8 cellular contexts compared by ENCODE assay signal in genomic region chr20:32018269-32019155, GRCh38. TPM values are rescaled to one million over a fixed set of nuclear protein-coding genes. Genes with fewer than 3 reads are reported as not detected.
DNase-seq lines count a peak whose midpoint lies in the region; ATAC-seq, FAIRE-seq and TF ChIP-seq lines count a peak whose summit lies in the region.

No MANE protein-coding gene starts in this region.

- H3K79me2 ChIP-seq in astrocyte (ENCODE audit: insufficient read depth, low read length): no peaks in the 10 kb centered on the region
- no peaks in the 10 kb centered on the region for H3K79me2 ChIP-seq in keratinocyte (ENCODE audit: control insufficient read depth, insufficient read depth, low read length)

- peaks cover 48% of the 10 kb centered on the region for H3K27me3 Mint-ChIP-seq in astrocyte (ENCODE audit: low read depth, unreplicated experiment)

- TF ChIP-seq CTCF in astrocyte (IDR thresholded peaks at IDR 0.05; ENCODE audit: insufficient read depth, low read depth, low read length): no peak
- no peak for TF ChIP-seq CTCF in keratinocyte (optimal IDR thresholded peaks at IDR 0.05 in 1 of 3, IDR thresholded peaks at IDR 0.05 in 1 of 3, conservative IDR thresholded peaks at IDR 0.05 in 1 of 3; ENCODE audit: extremely low read depth in 1 of 3, insufficient read depth in 2 of 3, low read length in 3 of 3)

- H3K4me1 ChIP-seq in astrocyte (ENCODE audit: insufficient read depth, low read length) (no peaks in the 10 kb centered on the region), keratinocyte (ENCODE audit: control insufficient read depth, extremely low read depth, insufficient read depth, low read length) (peaks cover 5% of the 10 kb centered on the region)

- DNase-seq in DMS153 treated with DMSO at 0.1 percent for 48 hours (lab: John Stamatoyannopoulos, UW; ENCODE audit: unreplicated experiment) (peak; percentile 77), LoVo (ENCODE audit: low spot score) (peak; percentile 75), SK-N-DZ (ENCODE audit: low spot score) (peak; percentile 73), astrocyte (ENCODE audit: low read depth) (no peak), keratinocyte (ENCODE audit: low read depth, low spot score) (no peak), NCI-H1694 treated with DMSO at 0.1 percent for 48 hours (lab: John Stamatoyannopoulos, UW) (no peak)
- peak; percentile 16 for DNase-seq in stimulated activated CD4-positive, alpha-beta T cell treated with anti-CD3 and anti-CD28 coated beads, Interleukin-2, amount 100 ng/mL, for 4 hours (ENCODE audit: low read depth)

- H3K27me3 ChIP-seq in astrocyte (ENCODE audit: insufficient read depth, low read length): peaks cover 52% of the 10 kb centered on the region
- H3K27me3 ChIP-seq in keratinocyte (ENCODE audit: control insufficient read depth, extremely low read depth, insufficient read depth, low read length): peaks cover 61% of the 10 kb centered on the region

- H3K27ac ChIP-seq in astrocyte (ENCODE audit: low read depth, low read length) (no peak overlapping the region), keratinocyte (ENCODE audit: control insufficient read depth, insufficient read depth, low read length) (no peak overlapping the region)

- H3K4me3 Mint-ChIP-seq in astrocyte (ENCODE audit: unreplicated experiment): peak overlapping the region; percentile 71

- ATAC-seq in HG03565 (IDR thresholded peaks at IDR 0.05; ENCODE audit: unreplicated experiment): no peak

- H3K4me2 ChIP-seq in astrocyte (ENCODE audit: low read length) (peak overlapping the region; percentile 72), keratinocyte (ENCODE audit: control insufficient read depth, extremely low read depth, insufficient read depth, low read depth, low read length) (peak overlapping the region; percentile 58)

- H3K9me3 ChIP-seq in astrocyte (ENCODE audit: insufficient read depth, low read depth, low read length) (no peaks in the 10 kb centered on the region), keratinocyte (ENCODE audit: control insufficient read depth, low read depth, low read length) (no peaks in the 10 kb centered on the region)

- no peaks in the 10 kb centered on the region for H3K36me3 Mint-ChIP-seq in astrocyte (ENCODE audit: low read depth, unreplicated experiment)

- no peaks in the 10 kb centered on the region for H3K9me3 Mint-ChIP-seq in astrocyte (ENCODE audit: unreplicated experiment)

- H3K4me3 ChIP-seq in astrocyte (ENCODE audit: insufficient read depth, low read depth, low read length): peak overlapping the region; percentile 5
- peak overlapping the region; percentile 25 to 28 (median 27) for H3K4me3 ChIP-seq in keratinocyte (ENCODE audit: control insufficient read depth in 2 of 3, extremely low read depth in 1 of 3, insufficient read depth in 2 of 3, low read depth in 1 of 3, low read length in 3 of 3)

- H3K4me1 Mint-ChIP-seq in astrocyte (ENCODE audit: low read depth, unreplicated experiment): peaks cover 4% of the 10 kb centered on the region

- H2AFZ ChIP-seq in astrocyte (ENCODE audit: low read depth, low read length) (no peak overlapping the region), keratinocyte (ENCODE audit: control insufficient read depth, low read length) (peak overlapping the region; percentile 43)

- H3K27ac Mint-ChIP-seq in astrocyte (ENCODE audit: unreplicated experiment): no peak overlapping the region

- H3K9me1 ChIP-seq in keratinocyte (ENCODE audit: control insufficient read depth, extremely low read depth, insufficient read depth, low read length): no peaks in the 10 kb centered on the region

- dilution Hi-C loops in keratinocyte (cut with MboI; ENCODE audit: extremely low pct_ligation_motif_present, low sequenced_read_pairs): no loop called here

- no peaks in the 10 kb centered on the region for H4K20me1 ChIP-seq in astrocyte (ENCODE audit: insufficient read depth, low read length)
- no peaks in the 10 kb centered on the region for H4K20me1 ChIP-seq in keratinocyte (ENCODE audit: control insufficient read depth, extremely low read depth, insufficient read depth, low read length)

- H3K9ac ChIP-seq in astrocyte (ENCODE audit: low read length) (no peak overlapping the region), keratinocyte (ENCODE audit: control insufficient read depth, extremely low read depth, insufficient read depth, low read length) (no peak overlapping the region)

- FAIRE-seq in astrocyte (lab: Jason Lieb, UNC) (no peak), keratinocyte (lab: Jason Lieb, UNC) (no peak)

- H3K36me3 ChIP-seq in astrocyte (ENCODE audit: insufficient read depth, low read length) (no peaks in the 10 kb centered on the region), keratinocyte (ENCODE audit: control insufficient read depth in 2 of 2, extremely low read depth in 1 of 2, insufficient read depth in 2 of 2, low read length in 2 of 2) (no peaks in the 10 kb centered on the region)

RNA-seq across cellular contexts. Expression of gene CCM2L, which starts 8.3 kb away (rescaled TPM):
- 2.5 and 2.9 TPM in 2 replicates for polyA plus RNA-seq in SK-N-DZ (2014; cell fraction: cytosol; rRNA removed)
- polyA plus RNA-seq in SK-N-DZ (2014; cell fraction: nucleus; rRNA removed): 0.90 and 2.4 TPM in 2 replicates
- total RNA-seq in astrocyte: 0.11 TPM in 1 of 2 replicates, not detected in the other
- polyA plus RNA-seq in keratinocyte: not detected in 3 replicates
- polyA plus RNA-seq in keratinocyte (2011; ENCODE audit: low read depth): not detected
- polyA plus RNA-seq in keratinocyte (2011; cell fraction: cytosol; rRNA removed): not detected in 2 replicates
- polyA plus RNA-seq in keratinocyte (2011; cell fraction: nucleus; rRNA removed): not detected in 2 replicates
- polyA plus RNA-seq in keratinocyte (2012; ENCODE audit: low replicate concordance): not detected in 2 replicates
- not detected in 3 replicates for polyA minus RNA-seq in keratinocyte
- polyA minus RNA-seq in keratinocyte (2011; cell fraction: cytosol; rRNA and poly(A)+ RNA removed): not detected
- polyA minus RNA-seq in keratinocyte (2011; cell fraction: nucleus; rRNA and poly(A)+ RNA removed): not detected in 2 replicates

RNA-seq across cellular contexts. Expression of gene HCK, which starts 33.5 kb away (rescaled TPM):
- polyA plus RNA-seq in SK-N-DZ (2014; cell fraction: cytosol; rRNA removed): not detected in 2 replicates
- polyA plus RNA-seq in SK-N-DZ (2014; cell fraction: nucleus; rRNA removed): not detected in 2 replicates
- 0.34 and 0.53 TPM in 2 replicates for total RNA-seq in astrocyte
- 0.03 TPM in 1 of 3 replicates, not detected in the others for polyA plus RNA-seq in keratinocyte
- polyA plus RNA-seq in keratinocyte (2011; ENCODE audit: low read depth): not detected
- not detected in 2 replicates for polyA plus RNA-seq in keratinocyte (2011; cell fraction: cytosol; rRNA removed)
- polyA plus RNA-seq in keratinocyte (2011; cell fraction: nucleus; rRNA removed): 0.15 TPM in 1 of 2 replicates, not detected in the other
- not detected in 2 replicates for polyA plus RNA-seq in keratinocyte (2012; ENCODE audit: low replicate concordance)
- polyA minus RNA-seq in keratinocyte: 0.73 TPM in 1 of 3 replicates, not detected in the others
- polyA minus RNA-seq in keratinocyte (2011; cell fraction: cytosol; rRNA and poly(A)+ RNA removed): not detected
- not detected in 2 replicates for polyA minus RNA-seq in keratinocyte (2011; cell fraction: nucleus; rRNA and poly(A)+ RNA removed)

RNA-seq across cellular contexts. Expression of gene XKR7, which starts 50.6 kb away (rescaled TPM):
- polyA plus RNA-seq in SK-N-DZ (2014; cell fraction: cytosol; rRNA removed): 3.7 and 4.7 TPM in 2 replicates
- 5.9 and 8.8 TPM in 2 replicates for polyA plus RNA-seq in SK-N-DZ (2014; cell fraction: nucleus; rRNA removed)
- 0.36 and 0.48 TPM in 2 replicates for total RNA-seq in astrocyte
- polyA plus RNA-seq in keratinocyte: not detected in 3 replicates
- polyA plus RNA-seq in keratinocyte (2011; ENCODE audit: low read depth): not detected
- not detected in 2 replicates for polyA plus RNA-seq in keratinocyte (2011; cell fraction: cytosol; rRNA removed)
- polyA plus RNA-seq in keratinocyte (2011; cell fraction: nucleus; rRNA removed): not detected in 2 replicates
- polyA plus RNA-seq in keratinocyte (2012; ENCODE audit: low replicate concordance): not detected in 2 replicates
- polyA minus RNA-seq in keratinocyte: not detected in 3 replicates
- not detected for polyA minus RNA-seq in keratinocyte (2011; cell fraction: cytosol; rRNA and poly(A)+ RNA removed)
- polyA minus RNA-seq in keratinocyte (2011; cell fraction: nucleus; rRNA and poly(A)+ RNA removed): not detected in 2 replicates

Comparison
In these comparisons a context has a peak if more than half of its experiments do, and no peak if none do; other contexts are left out.
1. DNase-seq: peak in DMS153 treated with DMSO at 0.1 percent for 48 hours (single experiment), LoVo (single experiment), SK-N-DZ (single experiment) and stimulated activated CD4-positive, alpha-beta T cell treated with anti-CD3 and anti-CD28 coated beads, Interleukin-2, amount 100 ng/mL, for 4 hours (single experiment); none in astrocyte (single experiment), keratinocyte (single experiment) and NCI-H1694 treated with DMSO at 0.1 percent for 48 hours (single experiment).